ENCODE assay signal across 1 cellular context in genomic region chr17:49495842-49496182, GRCh38.
TF ChIP-seq lines count a peak whose summit lies in the region.

No MANE protein-coding gene starts in this region.

TF ChIP-seq in HEK293, 187 proteins besides CTCF, POLR2A, EP300 and RAD21 (continued from another document):
- no peak for TF ChIP-seq ZNF18 (tag by site-specific recombination; IDR thresholded peaks at IDR 0.05)
- TF ChIP-seq ZSCAN5A (tag by site-specific recombination; IDR thresholded peaks at IDR 0.05), result no peak
- TF ChIP-seq ZNF692 (tag by site-specific recombination; IDR thresholded peaks at IDR 0.05), result no peak
- TF ChIP-seq SETDB1 (IDR thresholded peaks at IDR 0.05; ENCODE audit: insufficient read length, low read length), result no peak
- peak; percentile 40 for TF ChIP-seq SP2 (tag by site-specific recombination; IDR thresholded peaks at IDR 0.05)
- TF ChIP-seq ZXDB (tag by site-specific recombination; IDR thresholded peaks at IDR 0.05), result no peak
- no peak for TF ChIP-seq ZNF354C (tag by site-specific recombination; IDR thresholded peaks at IDR 0.05; ENCODE audit: borderline replicate concordance, low read depth)
- peak; percentile 44; the same call in 1 of the 2 replicates for TF ChIP-seq ZNF837 (tag by site-specific recombination; IDR thresholded peaks at IDR 0.05)
- TF ChIP-seq MYNN (tag by site-specific recombination; IDR thresholded peaks at IDR 0.05; ENCODE audit: borderline replicate concordance), result no peak
- no peak for TF ChIP-seq ZFHX2 (tag by site-specific recombination; conservative IDR thresholded peaks at IDR 0.05)
- TF ChIP-seq ZNF391 (tag by site-specific recombination; IDR thresholded peaks at IDR 0.05; ENCODE audit: borderline replicate concordance, low read depth), result no peak; the same call in 1 of the 2 replicates
- TF ChIP-seq ZNF24 (tag by site-specific recombination; IDR thresholded peaks at IDR 0.05), result no peak
- TF ChIP-seq, protein P1, sequence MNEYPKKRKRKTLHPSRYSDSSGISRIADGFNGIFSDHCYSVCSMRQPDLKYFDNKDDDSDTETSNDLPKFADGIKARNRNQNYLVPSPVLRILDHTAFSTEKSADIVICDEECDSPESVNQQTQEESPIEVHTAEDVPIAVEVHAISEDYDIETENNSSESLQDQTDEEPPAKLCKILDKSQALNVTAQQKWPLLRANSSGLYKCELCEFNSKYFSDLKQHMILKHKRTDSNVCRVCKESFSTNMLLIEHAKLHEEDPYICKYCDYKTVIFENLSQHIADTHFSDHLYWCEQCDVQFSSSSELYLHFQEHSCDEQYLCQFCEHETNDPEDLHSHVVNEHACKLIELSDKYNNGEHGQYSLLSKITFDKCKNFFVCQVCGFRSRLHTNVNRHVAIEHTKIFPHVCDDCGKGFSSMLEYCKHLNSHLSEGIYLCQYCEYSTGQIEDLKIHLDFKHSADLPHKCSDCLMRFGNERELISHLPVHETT (tag by site-specific recombination; IDR thresholded peaks at IDR 0.05), result 0 out of 2 replicates have a peak, but pooled peaks have one; percentile 34
- TF ChIP-seq SP7 (tag by site-specific recombination; IDR thresholded peaks at IDR 0.05), result no peak
- TF ChIP-seq ZNF561 (tag by site-specific recombination; IDR thresholded peaks at IDR 0.05; ENCODE audit: borderline replicate concordance), result no peak
- TF ChIP-seq ZNF311 (tag by site-specific recombination; IDR thresholded peaks at IDR 0.05; ENCODE audit: borderline replicate concordance), result no peak
- TF ChIP-seq ZNF221 (tag by site-specific recombination; IDR thresholded peaks at IDR 0.05; ENCODE audit: borderline replicate concordance), result no peak
- TF ChIP-seq BCL11A (tag by site-specific recombination; IDR thresholded peaks at IDR 0.05; ENCODE audit: low read depth), result 0 out of 2 replicates have a peak, but pooled peaks have one; percentile 45
- no peak for TF ChIP-seq TRIM28 (IDR thresholded peaks at IDR 0.05; ENCODE audit: borderline replicate concordance, low read length)
- TF ChIP-seq TCF7L2 (IDR thresholded peaks at IDR 0.05; ENCODE audit: borderline replicate concordance, low read depth, low read length), result no peak
- TF ChIP-seq SALL2 (tag by site-specific recombination; IDR thresholded peaks at IDR 0.05; ENCODE audit: borderline replicate concordance), result no peak
- 0 out of 2 replicates have a peak, but pooled peaks have one; percentile 9 for TF ChIP-seq ZNF16 (tag by site-specific recombination; IDR thresholded peaks at IDR 0.05; ENCODE audit: low read depth)
- no peak for TF ChIP-seq ZNF596 (tag by site-specific recombination; IDR thresholded peaks at IDR 0.05)
- no peak for TF ChIP-seq GLI2 (tag by site-specific recombination; IDR thresholded peaks at IDR 0.05; ENCODE audit: borderline replicate concordance, low read depth)
- TF ChIP-seq, protein P2, sequence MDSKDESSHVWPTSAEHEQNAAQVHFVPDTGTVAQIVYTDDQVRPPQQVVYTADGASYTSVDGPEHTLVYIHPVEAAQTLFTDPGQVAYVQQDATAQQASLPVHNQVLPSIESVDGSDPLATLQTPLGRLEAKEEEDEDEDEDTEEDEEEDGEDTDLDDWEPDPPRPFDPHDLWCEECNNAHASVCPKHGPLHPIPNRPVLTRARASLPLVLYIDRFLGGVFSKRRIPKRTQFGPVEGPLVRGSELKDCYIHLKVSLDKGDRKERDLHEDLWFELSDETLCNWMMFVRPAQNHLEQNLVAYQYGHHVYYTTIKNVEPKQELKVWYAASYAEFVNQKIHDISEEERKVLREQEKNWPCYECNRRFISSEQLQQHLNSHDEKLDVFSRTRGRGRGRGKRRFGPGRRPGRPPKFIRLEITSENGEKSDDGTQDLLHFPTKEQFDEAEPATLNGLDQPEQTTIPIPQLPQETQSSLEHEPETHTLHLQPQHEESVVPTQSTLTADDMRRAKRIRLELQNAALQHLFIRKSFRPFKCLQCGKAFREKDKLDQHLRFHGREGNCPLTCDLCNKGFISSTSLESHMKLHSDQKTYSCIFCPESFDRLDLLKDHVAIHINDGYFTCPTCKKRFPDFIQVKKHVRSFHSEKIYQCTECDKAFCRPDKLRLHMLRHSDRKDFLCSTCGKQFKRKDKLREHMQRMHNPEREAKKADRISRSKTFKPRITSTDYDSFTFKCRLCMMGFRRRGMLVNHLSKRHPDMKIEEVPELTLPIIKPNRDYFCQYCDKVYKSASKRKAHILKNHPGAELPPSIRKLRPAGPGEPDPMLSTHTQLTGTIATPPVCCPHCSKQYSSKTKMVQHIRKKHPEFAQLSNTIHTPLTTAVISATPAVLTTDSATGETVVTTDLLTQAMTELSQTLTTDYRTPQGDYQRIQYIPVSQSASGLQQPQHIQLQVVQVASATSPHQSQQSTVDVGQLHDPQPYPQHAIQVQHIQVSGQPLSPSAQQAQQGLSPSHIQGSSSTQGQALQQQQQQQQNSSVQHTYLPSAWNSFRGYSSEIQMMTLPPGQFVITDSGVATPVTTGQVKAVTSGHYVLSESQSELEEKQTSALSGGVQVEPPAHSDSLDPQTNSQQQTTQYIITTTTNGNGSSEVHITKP (tag by site-specific recombination; IDR thresholded peaks at IDR 0.05), result peak; percentile 94
